1 cellular context compared by ENCODE assay signal in the genomic region with DNA sequence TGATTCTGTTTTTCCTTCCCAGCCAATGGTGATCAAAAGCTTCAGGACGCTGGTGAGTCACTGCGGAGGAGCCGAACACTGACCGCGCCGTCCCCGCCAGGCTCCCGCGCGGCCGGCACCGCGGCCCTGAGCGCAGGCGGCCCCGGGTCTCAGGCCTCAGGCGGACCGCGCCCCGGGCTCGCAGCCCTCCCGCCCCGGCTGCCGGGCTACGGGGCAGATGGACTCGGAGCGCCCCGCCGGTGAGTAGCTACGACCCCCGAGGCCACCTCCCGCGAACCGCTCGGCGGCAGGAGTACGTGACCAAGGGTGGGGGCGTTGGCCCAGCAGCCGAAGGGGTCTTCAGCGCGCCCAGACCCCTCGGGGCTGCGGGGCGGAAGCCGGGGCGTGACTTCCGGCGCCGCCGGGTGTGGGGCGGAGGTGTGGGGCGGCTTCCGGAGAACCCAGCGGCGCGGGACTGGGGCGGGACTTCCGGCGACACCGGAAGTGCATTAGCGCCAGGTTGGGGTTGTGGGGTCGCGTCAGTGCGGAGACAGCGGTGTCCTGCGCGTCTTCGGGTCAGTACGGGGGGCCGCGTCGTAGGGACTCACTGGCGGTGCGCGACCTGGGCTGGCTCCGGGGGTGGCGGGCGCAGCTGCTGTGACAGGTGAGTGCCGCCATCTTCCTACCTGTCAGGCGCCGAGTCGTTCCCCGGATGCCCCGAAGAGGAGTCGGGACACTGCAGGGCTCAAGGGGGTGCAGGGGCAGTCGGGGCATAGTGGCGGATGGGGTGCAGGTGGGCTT.
TF ChIP-seq lines count a peak whose summit lies in the region.

A gene with protein sequence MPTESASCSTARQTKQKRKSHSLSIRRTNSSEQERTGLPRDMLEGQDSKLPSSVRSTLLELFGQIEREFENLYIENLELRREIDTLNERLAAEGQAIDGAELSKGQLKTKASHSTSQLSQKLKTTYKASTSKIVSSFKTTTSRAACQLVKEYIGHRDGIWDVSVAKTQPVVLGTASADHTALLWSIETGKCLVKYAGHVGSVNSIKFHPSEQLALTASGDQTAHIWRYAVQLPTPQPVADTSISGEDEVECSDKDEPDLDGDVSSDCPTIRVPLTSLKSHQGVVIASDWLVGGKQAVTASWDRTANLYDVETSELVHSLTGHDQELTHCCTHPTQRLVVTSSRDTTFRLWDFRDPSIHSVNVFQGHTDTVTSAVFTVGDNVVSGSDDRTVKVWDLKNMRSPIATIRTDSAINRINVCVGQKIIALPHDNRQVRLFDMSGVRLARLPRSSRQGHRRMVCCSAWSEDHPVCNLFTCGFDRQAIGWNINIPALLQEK (plus strand): TSS at position 60 of the 780 bp plus-strand sequence. CDS start 15,771 bp downstream, outside the sequence.

TF ChIP-seq in HepG2, 621 proteins besides CTCF, POLR2A, EP300 and RAD21 (continued from another document and continues in another):
- TF ChIP-seq, protein P1, sequence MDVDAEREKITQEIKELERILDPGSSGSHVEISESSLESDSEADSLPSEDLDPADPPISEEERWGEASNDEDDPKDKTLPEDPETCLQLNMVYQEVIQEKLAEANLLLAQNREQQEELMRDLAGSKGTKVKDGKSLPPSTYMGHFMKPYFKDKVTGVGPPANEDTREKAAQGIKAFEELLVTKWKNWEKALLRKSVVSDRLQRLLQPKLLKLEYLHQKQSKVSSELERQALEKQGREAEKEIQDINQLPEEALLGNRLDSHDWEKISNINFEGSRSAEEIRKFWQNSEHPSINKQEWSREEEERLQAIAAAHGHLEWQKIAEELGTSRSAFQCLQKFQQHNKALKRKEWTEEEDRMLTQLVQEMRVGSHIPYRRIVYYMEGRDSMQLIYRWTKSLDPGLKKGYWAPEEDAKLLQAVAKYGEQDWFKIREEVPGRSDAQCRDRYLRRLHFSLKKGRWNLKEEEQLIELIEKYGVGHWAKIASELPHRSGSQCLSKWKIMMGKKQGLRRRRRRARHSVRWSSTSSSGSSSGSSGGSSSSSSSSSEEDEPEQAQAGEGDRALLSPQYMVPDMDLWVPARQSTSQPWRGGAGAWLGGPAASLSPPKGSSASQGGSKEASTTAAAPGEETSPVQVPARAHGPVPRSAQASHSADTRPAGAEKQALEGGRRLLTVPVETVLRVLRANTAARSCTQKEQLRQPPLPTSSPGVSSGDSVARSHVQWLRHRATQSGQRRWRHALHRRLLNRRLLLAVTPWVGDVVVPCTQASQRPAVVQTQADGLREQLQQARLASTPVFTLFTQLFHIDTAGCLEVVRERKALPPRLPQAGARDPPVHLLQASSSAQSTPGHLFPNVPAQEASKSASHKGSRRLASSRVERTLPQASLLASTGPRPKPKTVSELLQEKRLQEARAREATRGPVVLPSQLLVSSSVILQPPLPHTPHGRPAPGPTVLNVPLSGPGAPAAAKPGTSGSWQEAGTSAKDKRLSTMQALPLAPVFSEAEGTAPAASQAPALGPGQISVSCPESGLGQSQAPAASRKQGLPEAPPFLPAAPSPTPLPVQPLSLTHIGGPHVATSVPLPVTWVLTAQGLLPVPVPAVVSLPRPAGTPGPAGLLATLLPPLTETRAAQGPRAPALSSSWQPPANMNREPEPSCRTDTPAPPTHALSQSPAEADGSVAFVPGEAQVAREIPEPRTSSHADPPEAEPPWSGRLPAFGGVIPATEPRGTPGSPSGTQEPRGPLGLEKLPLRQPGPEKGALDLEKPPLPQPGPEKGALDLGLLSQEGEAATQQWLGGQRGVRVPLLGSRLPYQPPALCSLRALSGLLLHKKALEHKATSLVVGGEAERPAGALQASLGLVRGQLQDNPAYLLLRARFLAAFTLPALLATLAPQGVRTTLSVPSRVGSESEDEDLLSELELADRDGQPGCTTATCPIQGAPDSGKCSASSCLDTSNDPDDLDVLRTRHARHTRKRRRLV (CRISPR knock-in tag; IDR thresholded peaks at IDR 0.05), result 0 out of 2 replicates have a peak, but pooled peaks have one; percentile 40
- TF ChIP-seq NFE2L2 (IDR thresholded peaks at IDR 0.05; ENCODE audit: low read length) (no peak), TIGD3 (CRISPR knock-in tag; IDR thresholded peaks at IDR 0.05; ENCODE audit: borderline replicate concordance) (no peak), MYNN (CRISPR knock-in tag; IDR thresholded peaks at IDR 0.05; ENCODE audit: low read depth) (no peak), ATM (IDR thresholded peaks at IDR 0.05; ENCODE audit: borderline replicate concordance) (no peak), ZFX (CRISPR knock-in tag; IDR thresholded peaks at IDR 0.05; ENCODE audit: low read depth) (peak; percentile 95), SATB2 (CRISPR knock-in tag; IDR thresholded peaks at IDR 0.05) (no peak), JDP2 (CRISPR knock-in tag; IDR thresholded peaks at IDR 0.05; ENCODE audit: borderline replicate concordance) (no peak), GMEB2 (CRISPR knock-in tag; IDR thresholded peaks at IDR 0.05; ENCODE audit: low read depth) (peak; percentile 52; the same call in 1 of the 2 replicates), ZSCAN29 (CRISPR knock-in tag; conservative IDR thresholded peaks at IDR 0.05) (no peak), ZNF589 (CRISPR knock-in tag; conservative IDR thresholded peaks at IDR 0.05) (peak; percentile 76), MZF1 (CRISPR knock-in tag; IDR thresholded peaks at IDR 0.05; ENCODE audit: borderline replicate concordance) (no peak), HOXD1 (CRISPR knock-in tag; IDR thresholded peaks at IDR 0.05) (peak; percentile 64; the same call in 1 of the 2 replicates), TRIM24 (CRISPR knock-in tag; IDR thresholded peaks at IDR 0.05) (no peak), FOSL2 (CRISPR knock-in tag; IDR thresholded peaks at IDR 0.05) (peak; percentile 33; the same call in 1 of the 2 replicates), MXD4 (CRISPR knock-in tag; IDR thresholded peaks at IDR 0.05) (peak; percentile 24; the same call in 1 of the 2 replicates), PITX1 (CRISPR knock-in tag; IDR thresholded peaks at IDR 0.05) (no peak), ZMYM3 (CRISPR knock-in tag; IDR thresholded peaks at IDR 0.05) (no peak), FOXJ3 (CRISPR knock-in tag; IDR thresholded peaks at IDR 0.05; ENCODE audit: borderline replicate concordance) (no peak), RARA (CRISPR knock-in tag; IDR thresholded peaks at IDR 0.05) (peak; percentile 38)
- TF ChIP-seq, protein P2, sequence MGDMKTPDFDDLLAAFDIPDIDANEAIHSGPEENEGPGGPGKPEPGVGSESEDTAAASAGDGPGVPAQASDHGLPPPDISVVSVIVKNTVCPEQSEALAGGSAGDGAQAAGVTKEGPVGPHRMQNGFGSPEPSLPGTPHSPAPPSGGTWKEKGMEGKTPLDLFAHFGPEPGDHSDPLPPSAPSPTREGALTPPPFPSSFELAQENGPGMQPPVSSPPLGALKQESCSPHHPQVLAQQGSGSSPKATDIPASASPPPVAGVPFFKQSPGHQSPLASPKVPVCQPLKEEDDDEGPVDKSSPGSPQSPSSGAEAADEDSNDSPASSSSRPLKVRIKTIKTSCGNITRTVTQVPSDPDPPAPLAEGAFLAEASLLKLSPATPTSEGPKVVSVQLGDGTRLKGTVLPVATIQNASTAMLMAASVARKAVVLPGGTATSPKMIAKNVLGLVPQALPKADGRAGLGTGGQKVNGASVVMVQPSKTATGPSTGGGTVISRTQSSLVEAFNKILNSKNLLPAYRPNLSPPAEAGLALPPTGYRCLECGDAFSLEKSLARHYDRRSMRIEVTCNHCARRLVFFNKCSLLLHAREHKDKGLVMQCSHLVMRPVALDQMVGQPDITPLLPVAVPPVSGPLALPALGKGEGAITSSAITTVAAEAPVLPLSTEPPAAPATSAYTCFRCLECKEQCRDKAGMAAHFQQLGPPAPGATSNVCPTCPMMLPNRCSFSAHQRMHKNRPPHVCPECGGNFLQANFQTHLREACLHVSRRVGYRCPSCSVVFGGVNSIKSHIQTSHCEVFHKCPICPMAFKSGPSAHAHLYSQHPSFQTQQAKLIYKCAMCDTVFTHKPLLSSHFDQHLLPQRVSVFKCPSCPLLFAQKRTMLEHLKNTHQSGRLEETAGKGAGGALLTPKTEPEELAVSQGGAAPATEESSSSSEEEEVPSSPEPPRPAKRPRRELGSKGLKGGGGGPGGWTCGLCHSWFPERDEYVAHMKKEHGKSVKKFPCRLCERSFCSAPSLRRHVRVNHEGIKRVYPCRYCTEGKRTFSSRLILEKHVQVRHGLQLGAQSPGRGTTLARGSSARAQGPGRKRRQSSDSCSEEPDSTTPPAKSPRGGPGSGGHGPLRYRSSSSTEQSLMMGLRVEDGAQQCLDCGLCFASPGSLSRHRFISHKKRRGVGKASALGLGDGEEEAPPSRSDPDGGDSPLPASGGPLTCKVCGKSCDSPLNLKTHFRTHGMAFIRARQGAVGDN (CRISPR knock-in tag; IDR thresholded peaks at IDR 0.05), result peak; percentile 86
- TF ChIP-seq, protein P3, sequence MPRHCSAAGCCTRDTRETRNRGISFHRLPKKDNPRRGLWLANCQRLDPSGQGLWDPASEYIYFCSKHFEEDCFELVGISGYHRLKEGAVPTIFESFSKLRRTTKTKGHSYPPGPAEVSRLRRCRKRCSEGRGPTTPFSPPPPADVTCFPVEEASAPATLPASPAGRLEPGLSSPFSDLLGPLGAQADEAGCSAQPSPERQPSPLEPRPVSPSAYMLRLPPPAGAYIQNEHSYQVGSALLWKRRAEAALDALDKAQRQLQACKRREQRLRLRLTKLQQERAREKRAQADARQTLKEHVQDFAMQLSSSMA (CRISPR knock-in tag; IDR thresholded peaks at IDR 0.05), result no peak
- TF ChIP-seq, protein P4, sequence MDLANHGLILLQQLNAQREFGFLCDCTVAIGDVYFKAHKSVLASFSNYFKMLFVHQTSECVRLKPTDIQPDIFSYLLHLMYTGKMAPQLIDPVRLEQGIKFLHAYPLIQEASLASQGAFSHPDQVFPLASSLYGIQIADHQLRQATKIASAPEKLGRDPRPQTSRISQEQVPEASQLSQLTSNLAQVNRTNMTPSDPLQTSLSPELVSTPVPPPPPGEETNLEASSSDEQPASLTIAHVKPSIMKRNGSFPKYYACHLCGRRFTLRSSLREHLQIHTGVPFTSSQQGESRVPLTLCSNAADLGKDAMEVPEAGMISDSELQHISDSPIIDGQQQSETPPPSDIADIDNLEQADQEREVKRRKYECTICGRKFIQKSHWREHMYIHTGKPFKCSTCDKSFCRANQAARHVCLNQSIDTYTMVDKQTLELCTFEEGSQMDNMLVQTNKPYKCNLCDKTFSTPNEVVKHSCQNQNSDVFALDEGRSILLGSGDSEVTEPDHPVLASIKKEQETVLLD (CRISPR knock-in tag; IDR thresholded peaks at IDR 0.05; ENCODE audit: low read depth), result peak; percentile 80
- TF ChIP-seq, protein P5, sequence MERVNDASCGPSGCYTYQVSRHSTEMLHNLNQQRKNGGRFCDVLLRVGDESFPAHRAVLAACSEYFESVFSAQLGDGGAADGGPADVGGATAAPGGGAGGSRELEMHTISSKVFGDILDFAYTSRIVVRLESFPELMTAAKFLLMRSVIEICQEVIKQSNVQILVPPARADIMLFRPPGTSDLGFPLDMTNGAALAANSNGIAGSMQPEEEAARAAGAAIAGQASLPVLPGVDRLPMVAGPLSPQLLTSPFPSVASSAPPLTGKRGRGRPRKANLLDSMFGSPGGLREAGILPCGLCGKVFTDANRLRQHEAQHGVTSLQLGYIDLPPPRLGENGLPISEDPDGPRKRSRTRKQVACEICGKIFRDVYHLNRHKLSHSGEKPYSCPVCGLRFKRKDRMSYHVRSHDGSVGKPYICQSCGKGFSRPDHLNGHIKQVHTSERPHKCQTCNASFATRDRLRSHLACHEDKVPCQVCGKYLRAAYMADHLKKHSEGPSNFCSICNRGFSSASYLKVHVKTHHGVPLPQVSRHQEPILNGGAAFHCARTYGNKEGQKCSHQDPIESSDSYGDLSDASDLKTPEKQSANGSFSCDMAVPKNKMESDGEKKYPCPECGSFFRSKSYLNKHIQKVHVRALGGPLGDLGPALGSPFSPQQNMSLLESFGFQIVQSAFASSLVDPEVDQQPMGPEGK (CRISPR knock-in tag; IDR thresholded peaks at IDR 0.05), result peak; percentile 73
- TF ChIP-seq, protein P6, sequence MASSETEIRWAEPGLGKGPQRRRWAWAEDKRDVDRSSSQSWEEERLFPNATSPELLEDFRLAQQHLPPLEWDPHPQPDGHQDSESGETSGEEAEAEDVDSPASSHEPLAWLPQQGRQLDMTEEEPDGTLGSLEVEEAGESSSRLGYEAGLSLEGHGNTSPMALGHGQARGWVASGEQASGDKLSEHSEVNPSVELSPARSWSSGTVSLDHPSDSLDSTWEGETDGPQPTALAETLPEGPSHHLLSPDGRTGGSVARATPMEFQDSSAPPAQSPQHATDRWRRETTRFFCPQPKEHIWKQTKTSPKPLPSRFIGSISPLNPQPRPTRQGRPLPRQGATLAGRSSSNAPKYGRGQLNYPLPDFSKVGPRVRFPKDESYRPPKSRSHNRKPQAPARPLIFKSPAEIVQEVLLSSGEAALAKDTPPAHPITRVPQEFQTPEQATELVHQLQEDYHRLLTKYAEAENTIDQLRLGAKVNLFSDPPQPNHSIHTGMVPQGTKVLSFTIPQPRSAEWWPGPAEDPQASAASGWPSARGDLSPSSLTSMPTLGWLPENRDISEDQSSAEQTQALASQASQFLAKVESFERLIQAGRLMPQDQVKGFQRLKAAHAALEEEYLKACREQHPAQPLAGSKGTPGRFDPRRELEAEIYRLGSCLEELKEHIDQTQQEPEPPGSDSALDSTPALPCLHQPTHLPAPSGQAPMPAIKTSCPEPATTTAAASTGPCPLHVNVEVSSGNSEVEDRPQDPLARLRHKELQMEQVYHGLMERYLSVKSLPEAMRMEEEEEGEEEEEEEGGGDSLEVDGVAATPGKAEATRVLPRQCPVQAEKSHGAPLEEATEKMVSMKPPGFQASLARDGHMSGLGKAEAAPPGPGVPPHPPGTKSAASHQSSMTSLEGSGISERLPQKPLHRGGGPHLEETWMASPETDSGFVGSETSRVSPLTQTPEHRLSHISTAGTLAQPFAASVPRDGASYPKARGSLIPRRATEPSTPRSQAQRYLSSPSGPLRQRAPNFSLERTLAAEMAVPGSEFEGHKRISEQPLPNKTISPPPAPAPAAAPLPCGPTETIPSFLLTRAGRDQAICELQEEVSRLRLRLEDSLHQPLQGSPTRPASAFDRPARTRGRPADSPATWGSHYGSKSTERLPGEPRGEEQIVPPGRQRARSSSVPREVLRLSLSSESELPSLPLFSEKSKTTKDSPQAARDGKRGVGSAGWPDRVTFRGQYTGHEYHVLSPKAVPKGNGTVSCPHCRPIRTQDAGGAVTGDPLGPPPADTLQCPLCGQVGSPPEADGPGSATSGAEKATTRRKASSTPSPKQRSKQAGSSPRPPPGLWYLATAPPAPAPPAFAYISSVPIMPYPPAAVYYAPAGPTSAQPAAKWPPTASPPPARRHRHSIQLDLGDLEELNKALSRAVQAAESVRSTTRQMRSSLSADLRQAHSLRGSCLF (CRISPR knock-in tag; IDR thresholded peaks at IDR 0.05; ENCODE audit: borderline replicate concordance), result no peak
